8 cellular contexts compared by ENCODE assay signal in the genomic region with DNA sequence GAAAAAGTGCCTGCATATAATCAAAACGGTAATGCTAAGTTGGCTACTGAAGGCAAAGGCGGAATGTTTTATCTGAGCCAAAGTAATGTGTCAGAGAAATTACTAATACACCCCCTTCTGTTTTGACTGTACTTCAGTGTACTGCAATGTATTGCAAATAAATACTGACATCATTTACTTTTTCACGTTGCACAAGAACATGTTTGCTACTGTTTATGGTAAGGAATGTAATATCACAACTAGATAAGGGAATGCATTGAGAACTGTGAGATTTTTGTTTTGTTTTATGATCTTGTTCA. TPM values are rescaled to one million over a fixed set of nuclear protein-coding genes. Genes with fewer than 3 reads are reported as not detected.
DNase-seq lines count a peak whose midpoint lies in the region; TF ChIP-seq lines count a peak whose summit lies in the region.

No MANE protein-coding gene starts in this region.

- no CpG with 5 or more reads among the region's 3 CpGs for WGBS in mesendoderm (ENCODE audit: extremely low coverage, insufficient coverage, low lambda C conversion rate)

- CTCF ChIA-PET in CD8-positive, alpha-beta memory T cell (lab: Charles Lee): no interaction called here

- no peaks in the 10 kb centered on the region for H3K9me3 Mint-ChIP-seq in CD8-positive, alpha-beta memory T cell

- in situ Hi-C loops in brain microvascular endothelial cell (cut with HindIII; ENCODE audit: low pct_ligation_motif_present, low sequenced_read_pairs): no loop called here

- H2AFZ ChIP-seq in KMS-11 (ENCODE audit: low read depth): peak overlapping the region; percentile 89

- no peak for DNase-seq in CD8-positive, alpha-beta memory T cell
- no peak for DNase-seq in brain microvascular endothelial cell
- no peak for DNase-seq in mesendoderm
- no peak for DNase-seq in NCI-H69 (lab: John Stamatoyannopoulos, UW)
- DNase-seq in head of caudate nucleus: no peak
- DNase-seq in putamen (ENCODE audit: low spot score): no peak
- DNase-seq in ecto neural progenitor cell (ENCODE audit: low spot score): no peak

- H3K27me3 Mint-ChIP-seq in CD8-positive, alpha-beta memory T cell: no peaks in the 10 kb centered on the region

- H3K4me1 Mint-ChIP-seq in CD8-positive, alpha-beta memory T cell: peaks cover 31 to 53% (median 51%) of the 10 kb centered on the region in 3 donors

- no peak overlapping the region for H3K18ac ChIP-seq in mesendoderm (ENCODE audit: low read length)

- H3K9ac ChIP-seq in KMS-11: peak overlapping the region; percentile 50; the same call in 1 of the 2 replicates
- peak overlapping the region; percentile 80 for H3K9ac ChIP-seq in mesendoderm (ENCODE audit: low read length)

- H4K20me1 ChIP-seq in KMS-11 (ENCODE audit: insufficient read depth): peaks cover 6% of the 10 kb centered on the region; the same call in 1 of the 2 replicates

- TF ChIP-seq CTCF in KMS-11 (conservative IDR thresholded peaks at IDR 0.05; ENCODE audit: low read depth, low read length): no peak
- no peak for TF ChIP-seq CTCF in brain microvascular endothelial cell (IDR thresholded peaks at IDR 0.05; ENCODE audit: low read depth, low read length, missing control alignments)

- peaks cover 32% of the 10 kb centered on the region for H3K79me2 ChIP-seq in KMS-11 (ENCODE audit: insufficient read depth, low read depth)
- peaks cover 18% of the 10 kb centered on the region for H3K79me2 ChIP-seq in mesendoderm (ENCODE audit: control insufficient read depth, insufficient read depth, low read length)

- H3K79me1 ChIP-seq in mesendoderm (ENCODE audit: low read length): peaks cover 2% of the 10 kb centered on the region

- peak overlapping the region; percentile 91 to 97 (median 94) for H3K4me3 Mint-ChIP-seq in CD8-positive, alpha-beta memory T cell

- H3K36me3 Mint-ChIP-seq in CD8-positive, alpha-beta memory T cell: peaks cover 0 to 5% (median 2%) of the 10 kb centered on the region in 3 donors

- H3K36me3 ChIP-seq in CD8-positive, alpha-beta memory T cell (ENCODE audit: insufficient read depth, low read length): no peaks in the 10 kb centered on the region
- H3K36me3 ChIP-seq in KMS-11 (ENCODE audit: insufficient read depth) (no peaks in the 10 kb centered on the region), brain microvascular endothelial cell (replicated peaks) (no peaks in the 10 kb centered on the region), mesendoderm (ENCODE audit: control insufficient read depth, insufficient read depth, low read length) (no peaks in the 10 kb centered on the region)

- H3K23ac ChIP-seq in mesendoderm (ENCODE audit: low read length): peak overlapping the region; percentile 68

- H3K27me3 ChIP-seq in CD8-positive, alpha-beta memory T cell (ENCODE audit: insufficient read depth, low read length, poor library complexity, severe bottlenecking): no peaks in the 10 kb centered on the region
- no peaks in the 10 kb centered on the region for H3K27me3 ChIP-seq in KMS-11 (ENCODE audit: insufficient read depth, low read depth)
- no peaks in the 10 kb centered on the region for H3K27me3 ChIP-seq in brain microvascular endothelial cell (replicated peaks)
- H3K27me3 ChIP-seq in mesendoderm (ENCODE audit: insufficient read depth, low read length, poor library complexity): no peaks in the 10 kb centered on the region

- H4K5ac ChIP-seq in mesendoderm (ENCODE audit: low read length): no peak overlapping the region

- no peaks in the 10 kb centered on the region for H3K9me3 ChIP-seq in CD8-positive, alpha-beta memory T cell (ENCODE audit: low read length)

- H3K4ac ChIP-seq in mesendoderm (ENCODE audit: low read depth, low read length): no peak overlapping the region

- intact Hi-C loops in head of caudate nucleus (cut with DNase I): no loop called here

- H3K4me1 ChIP-seq in CD8-positive, alpha-beta memory T cell (ENCODE audit: insufficient read depth, low read length): peaks cover 18% of the 10 kb centered on the region
- H3K4me1 ChIP-seq in KMS-11 (ENCODE audit: low read depth, poor library complexity, severe bottlenecking): peaks cover 18% of the 10 kb centered on the region
- H3K4me1 ChIP-seq in mesendoderm (ENCODE audit: control insufficient read depth, low read depth, low read length): no peaks in the 10 kb centered on the region

- H3K4me2 ChIP-seq in KMS-11: peak overlapping the region; percentile 60
- H3K4me2 ChIP-seq in mesendoderm (ENCODE audit: low read length): peak overlapping the region; percentile 82

- no peak overlapping the region for H4K8ac ChIP-seq in mesendoderm (ENCODE audit: low read depth, low read length)

- H3K56ac ChIP-seq in mesendoderm (ENCODE audit: low read length): peak overlapping the region; percentile 85

- H2BK15ac ChIP-seq in mesendoderm (replicated peaks; ENCODE audit: low read depth): no peak overlapping the region

- POLR2A ChIA-PET in CD8-positive, alpha-beta memory T cell (lab: Charles Lee): interaction anchor here (0.7 to 3.1 kb wide), 2 partner anchors 19 to 32 kb away, joined by 3 to 24 read pairs; no protein-coding TSS in a partner anchor

- H2AK5ac ChIP-seq in mesendoderm (ENCODE audit: low read length): no peak overlapping the region

- H3K27ac Mint-ChIP-seq in CD8-positive, alpha-beta memory T cell: peak overlapping the region; percentile 80 to 98 (median 91)

- no peak overlapping the region for H2BK120ac ChIP-seq in mesendoderm (ENCODE audit: low read depth, low read length)

- no peak overlapping the region for H2BK5ac ChIP-seq in mesendoderm (ENCODE audit: low read length)

- peak overlapping the region; percentile 89 for H3K4me3 ChIP-seq in CD8-positive, alpha-beta memory T cell (ENCODE audit: low read length)
- H3K4me3 ChIP-seq in KMS-11 (IDR thresholded peaks at IDR 0.05; ENCODE audit: insufficient read depth, low read depth, low read length): no peak overlapping the region
- peak overlapping the region; percentile 88 for H3K4me3 ChIP-seq in brain microvascular endothelial cell (ENCODE audit: low read depth, low read length)
- H3K4me3 ChIP-seq in mesendoderm (ENCODE audit: low read length): peak overlapping the region; percentile 58

- H3K27ac ChIP-seq in CD8-positive, alpha-beta memory T cell (ENCODE audit: low read depth, low read length): peak overlapping the region; percentile 66
- peak overlapping the region; percentile 46 for H3K27ac ChIP-seq in KMS-11
- peak overlapping the region; percentile 73 for H3K27ac ChIP-seq in brain microvascular endothelial cell
- H3K27ac ChIP-seq in mesendoderm (ENCODE audit: low read depth, low read length): peak overlapping the region; percentile 89

RNA-seq across cellular contexts. Expression of a gene that starts 0.8 kb away (rescaled TPM):
- total RNA-seq in CD8-positive, alpha-beta memory T cell: 10 to 100 TPM; 27.5 to 30.2 TPM
- 35.5 TPM for polyA plus RNA-seq in CD8-positive, alpha-beta memory T cell
- polyA plus RNA-seq in mesendoderm (2013, experiment 1 of 2): 22.8 TPM
- 22.8 TPM for polyA plus RNA-seq in mesendoderm (2013, experiment 2 of 2)
